Comparison of ENCODE assay signal across 8 cellular contexts in the genomic region with DNA sequence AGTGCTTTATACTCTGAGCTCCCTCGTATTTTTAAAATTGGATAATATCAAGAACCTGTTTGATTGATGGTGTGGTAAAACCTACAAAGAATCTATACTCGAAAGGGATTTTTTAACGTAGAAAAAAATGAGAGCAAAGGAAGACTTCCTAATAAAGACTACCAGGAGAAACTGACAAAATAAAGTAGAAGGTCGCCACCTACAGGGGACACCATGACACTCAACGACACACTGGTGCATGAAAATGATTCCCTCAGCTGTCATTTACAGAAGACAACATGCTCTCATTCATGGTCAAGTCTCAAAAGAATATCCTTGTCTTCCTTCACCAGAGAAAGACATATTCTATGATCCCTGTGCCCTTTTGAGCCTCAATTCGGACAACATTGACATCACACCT. TPM values are rescaled to one million over a fixed set of nuclear protein-coding genes. Genes with fewer than 3 reads are reported as not detected.
DNase-seq lines count a peak whose midpoint lies in the region; ATAC-seq and TF ChIP-seq lines count a peak whose summit lies in the region.

No MANE protein-coding gene starts in this region.

- no peak overlapping the region for H3K4me3 ChIP-seq in epithelial cell of proximal tubule (ENCODE audit: low read depth, low read length)
- no peak overlapping the region for H3K4me3 ChIP-seq in H7 (ENCODE audit: insufficient read depth, low read depth, low read length)

- peak; percentile 60 for ATAC-seq in activated CD4-positive, alpha-beta T cell treated with anti-CD3 and anti-CD28 coated beads for 36 hours
- no peak for ATAC-seq in stimulated activated memory B cell treated with anti-CD40 and anti-IgM and Interleukin-4, amounts not matched to agents 10 μg/mL and 1 μg/mL and 100 μg/mL, for 72 hours

- peaks cover 2% of the 10 kb centered on the region for H3K4me1 Mint-ChIP-seq in activated CD4-positive, alpha-beta T cell treated with anti-CD3 and anti-CD28 coated beads for 36 hours
- peaks cover 11% of the 10 kb centered on the region for H3K4me1 Mint-ChIP-seq in nephron
- no peaks in the 10 kb centered on the region for H3K4me1 Mint-ChIP-seq in stimulated activated memory B cell treated with anti-CD40 and anti-IgM and Interleukin-4, amounts not matched to agents 10 μg/mL and 1 μg/mL and 100 μg/mL, for 72 hours

- no peaks in the 10 kb centered on the region for H3K9me3 Mint-ChIP-seq in activated CD4-positive, alpha-beta T cell treated with anti-CD3 and anti-CD28 coated beads for 36 hours (ENCODE audit: low read depth)
- no peaks in the 10 kb centered on the region for H3K9me3 Mint-ChIP-seq in nephron
- H3K9me3 Mint-ChIP-seq in stimulated activated memory B cell treated with anti-CD40 and anti-IgM and Interleukin-4, amounts not matched to agents 10 μg/mL and 1 μg/mL and 100 μg/mL, for 72 hours, result no peaks in the 10 kb centered on the region

- H3K27me3 Mint-ChIP-seq in activated CD4-positive, alpha-beta T cell treated with anti-CD3 and anti-CD28 coated beads for 36 hours, result no peaks in the 10 kb centered on the region
- no peaks in the 10 kb centered on the region for H3K27me3 Mint-ChIP-seq in nephron (ENCODE audit: low read depth)
- H3K27me3 Mint-ChIP-seq in stimulated activated memory B cell treated with anti-CD40 and anti-IgM and Interleukin-4, amounts not matched to agents 10 μg/mL and 1 μg/mL and 100 μg/mL, for 72 hours, result peaks cover 36% of the 10 kb centered on the region

- no peak overlapping the region for H3K4me3 Mint-ChIP-seq in activated CD4-positive, alpha-beta T cell treated with anti-CD3 and anti-CD28 coated beads for 36 hours
- H3K4me3 Mint-ChIP-seq in nephron, result no peak overlapping the region
- no peak overlapping the region for H3K4me3 Mint-ChIP-seq in stimulated activated memory B cell treated with anti-CD40 and anti-IgM and Interleukin-4, amounts not matched to agents 10 μg/mL and 1 μg/mL and 100 μg/mL, for 72 hours

- H3K27me3 ChIP-seq in H7 (ENCODE audit: control insufficient read depth, insufficient read depth, low read length), result no peaks in the 10 kb centered on the region

- no peaks in the 10 kb centered on the region for H3K36me3 Mint-ChIP-seq in activated CD4-positive, alpha-beta T cell treated with anti-CD3 and anti-CD28 coated beads for 36 hours (ENCODE audit: low read depth)
- H3K36me3 Mint-ChIP-seq in nephron (ENCODE audit: low read depth), result no peaks in the 10 kb centered on the region
- no peaks in the 10 kb centered on the region for H3K36me3 Mint-ChIP-seq in stimulated activated memory B cell treated with anti-CD40 and anti-IgM and Interleukin-4, amounts not matched to agents 10 μg/mL and 1 μg/mL and 100 μg/mL, for 72 hours

- H3K27ac Mint-ChIP-seq in activated CD4-positive, alpha-beta T cell treated with anti-CD3 and anti-CD28 coated beads for 36 hours, result no peak overlapping the region
- no peak overlapping the region for H3K27ac Mint-ChIP-seq in nephron
- no peak overlapping the region for H3K27ac Mint-ChIP-seq in stimulated activated memory B cell treated with anti-CD40 and anti-IgM and Interleukin-4, amounts not matched to agents 10 μg/mL and 1 μg/mL and 100 μg/mL, for 72 hours

- peak; percentile 73 for TF ChIP-seq CTCF in epithelial cell of proximal tubule (conservative IDR thresholded peaks at IDR 0.05; ENCODE audit: low read depth, low read length)
- TF ChIP-seq CTCF in nephron (IDR thresholded peaks at IDR 0.05; ENCODE audit: unreplicated experiment in 3 of 3), result peak; percentile 15 to 62 (median 31)

- intact Hi-C loops in activated CD4-positive, alpha-beta T cell treated with anti-CD3 and anti-CD28 coated beads for 36 hours (cut with DNase I, micrococcal nuclease), result loop anchor here (1.0 to 5.0 kb wide), 5 partner anchors 80 to 393 kb away; no protein-coding TSS in a partner anchor

- no peaks in the 10 kb centered on the region for H3K36me3 ChIP-seq in H7 (replicated peaks; ENCODE audit: control insufficient read depth, insufficient read depth, low read length)

- POLR2A ChIA-PET in activated CD4-positive, alpha-beta T cell treated with anti-CD3 and anti-CD28 coated beads for 36 hours (lab: Charles Lee), result interaction anchor here (0.6 kb wide), 1 partner anchor 1362 kb away, joined by 6 read pairs; no protein-coding TSS in a partner anchor

- CTCF ChIA-PET in activated CD4-positive, alpha-beta T cell treated with anti-CD3 and anti-CD28 coated beads for 36 hours (lab: Charles Lee), result interaction anchor here (0.5 to 4.5 kb wide), 24 partner anchors 9 to 393 kb away, joined by 3 to 38 read pairs (median 4); partner anchors contain the start of gene NHSL1

- DNase-seq in activated CD4-positive, alpha-beta T cell treated with anti-CD3 and anti-CD28 coated beads for 36 hours, result peak; percentile 66
- DNase-seq in activated CD4-positive, alpha-beta T cell treated with anti-CD3 and anti-CD28 coated beads for 1 hour, result no peak
- peak; percentile 33 for DNase-seq in NCI-H1105 (lab: John Stamatoyannopoulos, UW)
- peak; percentile 39 to 45 for DNase-seq in activated CD4-positive, alpha-beta T cell treated with anti-CD3 and anti-CD28 coated beads for 4 hours
- no peak for DNase-seq in epithelial cell of proximal tubule (ENCODE audit: low read depth)
- no peak for DNase-seq in H7

RNA-seq across cellular contexts. Expression of gene NHSL1, which starts 10.1 kb away (rescaled TPM):
- under 1 TPM; 0.53 to 0.70 TPM for total RNA-seq in activated CD4-positive, alpha-beta T cell treated with anti-CD3 and anti-CD28 coated beads for 36 hours
- 3.5 and 4.0 TPM in 2 replicates for total RNA-seq in epithelial cell of proximal tubule
- 13.3 and 14.8 TPM in 2 replicates for total RNA-seq in H7 (2014; rRNA removed; shearing (Covaris generic))

Comparison
In these comparisons a context has a peak if more than half of its experiments do, and no peak if none do; other contexts are left out.
1. DNase-seq: peak in activated CD4-positive, alpha-beta T cell treated with anti-CD3 and anti-CD28 coated beads for 36 hours (single experiment), NCI-H1105 (single experiment) and activated CD4-positive, alpha-beta T cell treated with anti-CD3 and anti-CD28 coated beads for 4 hours (2 of 2); none in activated CD4-positive, alpha-beta T cell treated with anti-CD3 and anti-CD28 coated beads for 1 hour (single experiment), epithelial cell of proximal tubule (single experiment) and H7 (single experiment).